ENCODE assay signal across 1 cellular context in genomic region chr16:53435066-53435688, GRCh38.
TF ChIP-seq lines count a peak whose summit lies in the region.

No MANE protein-coding gene starts in this region.

TF ChIP-seq in HepG2, 621 proteins besides CTCF, POLR2A, EP300 and RAD21 (continued from another document):
- TF ChIP-seq ZMYM2 (CRISPR knock-in tag; IDR thresholded peaks at IDR 0.05), result peak; percentile 63; the same call in 1 of the 2 replicates
- TF ChIP-seq KAT8 (CRISPR knock-in tag; IDR thresholded peaks at IDR 0.05), result 0 out of 2 replicates have a peak, but pooled peaks have one; percentile 42
- no peak for TF ChIP-seq MLLT10 (CRISPR knock-in tag; IDR thresholded peaks at IDR 0.05)
- 0 out of 2 replicates have a peak, but pooled peaks have one; percentile 42 for TF ChIP-seq RFX5 (IDR thresholded peaks at IDR 0.05; ENCODE audit: low read depth, low read length)
